In the genomic region with DNA sequence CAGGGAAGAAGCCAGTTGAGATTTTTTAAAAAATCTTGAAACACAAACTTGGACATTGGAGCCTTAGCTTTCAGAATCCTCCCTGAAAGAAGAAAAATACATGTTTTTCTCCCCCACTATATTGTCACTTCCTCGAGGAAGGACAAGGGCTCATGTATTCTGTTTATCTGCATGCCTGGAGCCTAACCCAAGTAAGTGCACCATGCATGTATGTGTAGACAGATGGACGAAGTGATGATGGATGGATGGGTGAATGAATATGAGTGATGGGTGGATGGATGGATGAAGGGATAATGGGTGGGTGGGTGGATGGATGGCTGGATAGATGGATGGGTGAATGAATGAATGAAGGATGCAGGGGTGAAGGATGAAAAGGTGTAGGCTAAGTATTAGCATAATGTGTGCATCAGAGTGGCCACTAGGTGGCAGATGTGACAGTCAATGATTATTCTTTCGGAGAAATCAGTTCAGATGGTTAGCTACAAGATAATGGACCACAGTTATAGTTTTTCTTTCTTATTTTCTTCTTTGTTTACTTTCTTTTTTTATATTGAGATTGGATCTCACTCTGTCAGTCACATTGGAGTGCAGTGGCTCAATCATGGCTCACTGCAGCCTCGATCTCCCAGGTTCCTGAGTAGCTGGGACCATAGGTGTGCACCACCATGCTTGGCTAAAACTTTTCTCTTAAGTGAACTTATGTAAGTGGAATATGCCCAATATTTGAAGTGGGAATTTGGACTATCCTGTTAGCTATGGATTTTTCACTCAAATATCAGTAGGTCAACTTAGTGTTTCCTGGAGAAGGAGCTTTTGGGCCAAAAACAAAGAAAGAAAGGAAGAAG, we compare ENCODE assay signal across 8 cellular contexts.
A peak's percentile ranks its signal among the peaks of the same experiment; 100 is the strongest.
DNase-seq lines count a peak whose midpoint lies in the region; ATAC-seq and TF ChIP-seq lines count a peak whose summit lies in the region.

No MANE protein-coding gene starts in this region.

- peaks cover 4 to 13% of the 10 kb centered on the region in 2 donors for H3K9me3 Mint-ChIP-seq in stimulated activated naive CD8-positive, alpha-beta T cell treated with anti-CD3 and anti-CD28 coated beads, Interleukin-15, amount 100 ng/mL, for 72 hours

- TF ChIP-seq CTCF in RWPE2 (IDR thresholded peaks at IDR 0.05; ENCODE audit: poor library complexity, severe bottlenecking) (peak; percentile 85), brain microvascular endothelial cell (IDR thresholded peaks at IDR 0.05; ENCODE audit: low read depth, low read length, missing control alignments) (peak; percentile 78)

- H3K27ac ChIP-seq in RWPE2 (ENCODE audit: poor library complexity, severe bottlenecking) (no peak overlapping the region), brain microvascular endothelial cell (no peak overlapping the region)

- peak; percentile 10 to 18 for DNase-seq in NCI-H2081 (lab: John Stamatoyannopoulos, UW)
- DNase-seq in NCI-H2081 treated with DMSO at 0.1 percent for 48 hours (lab: John Stamatoyannopoulos, UW) = no peak
- DNase-seq in RWPE2 (ENCODE audit: low spot score) = no peak
- DNase-seq in brain microvascular endothelial cell = peak; percentile 43
- peak; percentile 58 for DNase-seq in left kidney (ENCODE audit: low read depth, low spot score)
- DNase-seq in stimulated activated naive CD8-positive, alpha-beta T cell treated with anti-CD3 and anti-CD28 coated beads, Interleukin-15, amount 100 ng/mL, for 72 hours = peak; percentile 18 to 23

- ATAC-seq in GM21381 (IDR thresholded peaks at IDR 0.05; ENCODE audit: unreplicated experiment) (peak; percentile 80), HG03558 (IDR thresholded peaks at IDR 0.05; ENCODE audit: extremely low read depth, unreplicated experiment) (peak; percentile 83), RWPE2 (ENCODE audit: low read depth) (peak; percentile 63; the same call in 1 of the 3 replicates)
- peak; percentile 84 for ATAC-seq in stimulated activated naive CD8-positive, alpha-beta T cell treated with anti-CD3 and anti-CD28 coated beads, Interleukin-15, amount 100 ng/mL, for 72 hours

- H3K4me3 Mint-ChIP-seq in stimulated activated naive CD8-positive, alpha-beta T cell treated with anti-CD3 and anti-CD28 coated beads, Interleukin-15, amount 100 ng/mL, for 72 hours = no peak overlapping the region

- peaks cover 75% of the 10 kb centered on the region for H3K27me3 Mint-ChIP-seq in stimulated activated naive CD8-positive, alpha-beta T cell treated with anti-CD3 and anti-CD28 coated beads, Interleukin-15, amount 100 ng/mL, for 72 hours

- H3K4me3 ChIP-seq in RWPE2 (ENCODE audit: severe bottlenecking) (no peak overlapping the region), brain microvascular endothelial cell (ENCODE audit: low read depth, low read length) (no peak overlapping the region)

- H3K27ac Mint-ChIP-seq in stimulated activated naive CD8-positive, alpha-beta T cell treated with anti-CD3 and anti-CD28 coated beads, Interleukin-15, amount 100 ng/mL, for 72 hours = no peak overlapping the region

- in situ Hi-C loops in brain microvascular endothelial cell (cut with HindIII; ENCODE audit: low pct_ligation_motif_present, low sequenced_read_pairs) = no loop called here

- no peaks in the 10 kb centered on the region for H3K4me1 Mint-ChIP-seq in stimulated activated naive CD8-positive, alpha-beta T cell treated with anti-CD3 and anti-CD28 coated beads, Interleukin-15, amount 100 ng/mL, for 72 hours

- H3K27me3 ChIP-seq in RWPE2 (ENCODE audit: insufficient read depth, poor library complexity, severe bottlenecking) (peaks cover 2% of the 10 kb centered on the region), brain microvascular endothelial cell (replicated peaks) (peaks cover 2% of the 10 kb centered on the region)

- H3K4me1 ChIP-seq in RWPE2 (ENCODE audit: insufficient read depth, poor library complexity, severe bottlenecking) = no peaks in the 10 kb centered on the region

- H3K9me3 ChIP-seq in RWPE2 (ENCODE audit: severe bottlenecking) = no peaks in the 10 kb centered on the region

- no peaks in the 10 kb centered on the region for H3K36me3 ChIP-seq in RWPE2 (ENCODE audit: low read depth)
- no peaks in the 10 kb centered on the region for H3K36me3 ChIP-seq in brain microvascular endothelial cell (replicated peaks)

Comparison
In these comparisons a context has a peak if more than half of its experiments do, and no peak if none do; other contexts are left out.
1. DNase-seq: peak in NCI-H2081 (2 of 2), brain microvascular endothelial cell (single experiment), left kidney (single experiment) and stimulated activated naive CD8-positive, alpha-beta T cell treated with anti-CD3 and anti-CD28 coated beads, Interleukin-15, amount 100 ng/mL, for 72 hours (2 of 2); none in NCI-H2081 treated with DMSO at 0.1 percent for 48 hours (single experiment) and RWPE2 (single experiment).
2. Peak in every context shown above with its lines, with median percentiles within 50 percentile points of each other: ATAC-seq.